Comparison of ENCODE assay signal across 27 cellular contexts in genomic region chr1:216390956-216391355, GRCh38. TPM values are rescaled to one million over a fixed set of nuclear protein-coding genes. Genes with fewer than 3 reads are reported as not detected.
"Had no signal": no experiment of that assay in that cellular context is flagged by ENCODE, and none has a peak within 500 bp of the region (broad histone marks: within the 10 kb centered on the region; RNA-seq: fewer than 3 reads in every experiment).

No MANE protein-coding gene starts in this region.

- ATAC-seq: activated CD8-positive, alpha-beta memory T cell treated with anti-CD3 and anti-CD28 coated beads, Interleukin-2, amount 10 ng/mL, durations not matched to agents 7 days and 5 days; activated naive CD4-positive, alpha-beta T cell treated with anti-CD3 and anti-CD28 coated beads, Interleukin-2, amount 50 U/mL, for 72 hours; activated naive CD8-positive, alpha-beta T cell treated with anti-CD3 and anti-CD28 coated beads, Interleukin-2, amount 50 U/mL, for 24 hours; T-cell had no signal

- DNase-seq: activated B cell treated with CpG ODN at 0.5 μM for 24 hours; activated CD4-positive, alpha-beta T cell treated with anti-CD3 and anti-CD28 coated beads for 1 hour; activated CD4-positive, alpha-beta T cell treated with anti-CD3 and anti-CD28 coated beads, Interleukin-2, amount 10 ng/mL, durations not matched to agents 24 days and 14 days; activated CD4-positive, alpha-beta T cell treated with anti-CD3 and anti-CD28 coated beads, Interleukin-2, amount 50 U/mL, for 48 hours; activated CD8-positive, alpha-beta memory T cell treated with anti-CD3 and anti-CD28 coated beads, Interleukin-2, amount 10 ng/mL, durations not matched to agents 7 days and 5 days; activated effector memory CD4-positive, alpha-beta T cell treated with Interleukin-2 at 50 U/mL for 16 hours; activated naive CD4-positive, alpha-beta T cell treated with Interleukin-2 at 50 U/mL for 16 hours; activated naive CD8-positive, alpha-beta T cell treated with anti-CD3 and anti-CD28 coated beads, Interleukin-2, amount 50 U/mL, for 24 hours; activated T-cell treated with anti-CD3 and anti-CD28 coated beads, Interleukin-2, amount 50 U/mL, for 24 hours; amygdala; NCI-H1092; NCI-H1417 treated with DMSO at 0.1 percent for 48 hours; NCI-H1694; NCI-H2029; NCI-H2107; NCI-H2171 treated with DMSO at 0.1 percent for 48 hours; NCI-H345; NCI-H510A; NCI-H526 treated with DMSO at 0.1 percent for 48 hours; NCI-H82; SHP77 treated with DMSO at 0.1 percent for 48 hours; T-cell; T-helper 2 cell; T1000 had no signal

RNA-seq across cellular contexts. Expression of gene USH2A, which starts 32.3 kb away (rescaled TPM):
- total RNA-seq: activated B cell treated with CpG ODN at 0.5 μM for 24 hours; activated CD4-positive, alpha-beta T cell treated with anti-CD3 and anti-CD28 coated beads, Interleukin-2, amount 10 ng/mL, durations not matched to agents 24 days and 14 days; activated CD8-positive, alpha-beta memory T cell treated with anti-CD3 and anti-CD28 coated beads, Interleukin-2, amount 10 ng/mL, durations not matched to agents 7 days and 5 days; activated naive CD4-positive, alpha-beta T cell treated with anti-CD3 and anti-CD28 coated beads, Interleukin-2, amount 50 U/mL, for 72 hours; activated T-helper 1 cell treated with anti-CD3 and anti-CD28 coated beads, Interleukin-12 subunit alpha, Interleukin-12 subunit beta, Interleukin-2, Interleukin-4 antibody, amounts not matched to agents 30 ng/mL and 10 ng/mL and 1 ng/mL, durations not matched to agents 14 hours and 24 hours and 36 hours; M059J; T-cell had no signal
